In genomic region chr6:8195040-8195713, GRCh38 we compare ENCODE assay signal across 13 cellular contexts.
A peak's percentile ranks its signal among the peaks of the same experiment; 100 is the strongest.
DNase-seq lines count a peak whose midpoint lies in the region; ATAC-seq and TF ChIP-seq lines count a peak whose summit lies in the region.
"Had no signal": no experiment of that assay in that cellular context is flagged by ENCODE, and none has a peak within 500 bp of the region (broad histone marks: within the 10 kb centered on the region; RNA-seq: fewer than 3 reads in every experiment).

No MANE protein-coding gene starts in this region.

- intact Hi-C loops in posterior vena cava (cut with DNase I): no loop called here

- no peaks in the 10 kb centered on the region for H3K36me3 ChIP-seq in mesodermal cell (ENCODE audit: control insufficient read depth, insufficient read depth, low read length)
- H3K36me3 ChIP-seq: adrenal gland had no signal

- DNase-seq in DMS53 (lab: John Stamatoyannopoulos, UW) (peak; percentile 63), DMS53 treated with DMSO at 0.1 percent for 48 hours (lab: John Stamatoyannopoulos, UW; ENCODE audit: unreplicated experiment) (no peak), SK-MEL-5 (ENCODE audit: low read depth, low spot score) (peak; percentile 60), NCI-H1694 treated with DMSO at 0.1 percent for 48 hours (lab: John Stamatoyannopoulos, UW) (no peak), posterior vena cava (ENCODE audit: low spot score) (no peak)
- DNase-seq: adrenal gland; immature natural killer cell; naive B cell; stimulated activated CD4-positive, alpha-beta T cell treated with anti-CD3 and anti-CD28 coated beads, Interleukin-1b, Interleukin-23, amount 100 ng/mL, for 48 hours; T-helper 17 cell had no signal

- ATAC-seq in HG03342 (IDR thresholded peaks at IDR 0.05; ENCODE audit: unreplicated experiment): no peak
- ATAC-seq: T-helper 17 cell had no signal

- H3K27ac ChIP-seq in mesodermal cell (ENCODE audit: low read depth, low read length, severe bottlenecking): peak overlapping the region; percentile 88
- H3K27ac ChIP-seq: adrenal gland had no signal

- in situ Hi-C loops in SK-MEL-5 (cut with HindIII; ENCODE audit: low pct_unique_long_range_greater_than_20kb, low sequenced_read_pairs): no loop called here

- peaks cover 19% of the 10 kb centered on the region for H3K4me1 ChIP-seq in mesodermal cell (ENCODE audit: control insufficient read depth, insufficient read depth, low read length, poor library complexity, severe bottlenecking)
- H3K4me1 ChIP-seq: adrenal gland had no signal

- no peak overlapping the region for H3K4me3 ChIP-seq in mesodermal cell (ENCODE audit: extremely low read depth, insufficient read depth, low read length, poor library complexity, severe bottlenecking)
- H3K4me3 ChIP-seq: adrenal gland had no signal

- TF ChIP-seq CTCF in GM12873 (IDR thresholded peaks at IDR 0.05; ENCODE audit: insufficient read depth, low read depth, low read length, missing control alignments): peak; percentile 27

- 83 to 100% methylated on average over 1 of the region's 3 CpGs for WGBS in mesodermal cell (ENCODE audit: insufficient coverage in 2 of 2), 2 experiments

- no peaks in the 10 kb centered on the region for H3K9me3 ChIP-seq in mesodermal cell (ENCODE audit: control insufficient read depth, low read length)
- H3K9me3 ChIP-seq: adrenal gland had no signal

Comparison
In these comparisons a context has a peak if more than half of its experiments do, and no peak if none do; other contexts are left out.
1. DNase-seq: peak in DMS53 (single experiment) and SK-MEL-5 (single experiment); none in DMS53 treated with DMSO at 0.1 percent for 48 hours (single experiment), NCI-H1694 treated with DMSO at 0.1 percent for 48 hours (single experiment) and posterior vena cava (single experiment).